8 cellular contexts compared by ENCODE assay signal in the genomic region with DNA sequence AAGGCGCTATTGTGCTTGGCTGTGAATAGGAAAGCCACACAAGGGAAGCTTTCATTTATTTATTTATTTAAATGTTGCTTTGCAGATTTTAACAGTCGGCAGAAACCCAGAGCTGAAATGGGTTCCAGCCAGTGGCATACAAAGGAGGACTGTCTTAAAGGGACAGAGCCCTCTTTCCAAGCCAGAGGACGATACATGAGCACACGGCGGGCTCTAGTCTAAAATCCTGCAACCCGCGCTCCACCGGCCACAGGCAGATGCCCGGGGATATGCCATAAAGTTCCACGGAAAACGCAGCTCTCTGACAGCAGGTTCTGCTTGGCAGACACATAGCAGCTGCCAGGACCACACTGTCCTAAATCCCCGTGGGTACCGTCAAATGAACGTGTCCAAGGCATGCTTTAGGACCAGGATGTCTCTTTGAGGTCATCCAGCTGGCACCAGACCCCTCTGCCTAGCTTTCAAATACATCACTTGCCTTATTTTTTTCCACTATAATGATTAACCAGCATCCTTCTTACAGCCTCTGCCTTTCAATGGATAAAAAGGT.
DNase-seq lines count a peak whose midpoint lies in the region; ATAC-seq and TF ChIP-seq lines count a peak whose summit lies in the region.

No MANE protein-coding gene starts in this region.

- H3K4me3 ChIP-seq in psoas muscle: peak overlapping the region; percentile 80

- H3K9me3 Mint-ChIP-seq in CD14-positive monocyte (no peaks in the 10 kb centered on the region), IgD-negative memory B cell (no peaks in the 10 kb centered on the region), glutamatergic neuron (ENCODE audit: unreplicated experiment) (peaks cover 5% of the 10 kb centered on the region)
- no peaks in the 10 kb centered on the region for H3K9me3 Mint-ChIP-seq in activated CD4-positive, alpha-beta memory T cell treated with anti-CD3 and anti-CD28 coated beads, Interleukin-2, amount 10 ng/mL, durations not matched to agents 7 days and 5 days

- peaks cover 13 to 14% of the 10 kb centered on the region in 2 donors for H3K36me3 Mint-ChIP-seq in CD14-positive monocyte
- peaks cover 2% of the 10 kb centered on the region for H3K36me3 Mint-ChIP-seq in IgD-negative memory B cell
- peaks cover 27% of the 10 kb centered on the region for H3K36me3 Mint-ChIP-seq in activated CD4-positive, alpha-beta memory T cell treated with anti-CD3 and anti-CD28 coated beads, Interleukin-2, amount 10 ng/mL, durations not matched to agents 7 days and 5 days (ENCODE audit: low read depth)
- H3K36me3 Mint-ChIP-seq in glutamatergic neuron (ENCODE audit: unreplicated experiment): no peaks in the 10 kb centered on the region

- H3K9me3 ChIP-seq in psoas muscle: no peaks in the 10 kb centered on the region

- H3K4me3 Mint-ChIP-seq in CD14-positive monocyte (peak overlapping the region in 1 of 2 donors; percentile 63), IgD-negative memory B cell (peak overlapping the region; percentile 70 to 94 (median 80)), glutamatergic neuron (ENCODE audit: unreplicated experiment) (peak overlapping the region; percentile 75)
- peak overlapping the region; percentile 9 for H3K4me3 Mint-ChIP-seq in activated CD4-positive, alpha-beta memory T cell treated with anti-CD3 and anti-CD28 coated beads, Interleukin-2, amount 10 ng/mL, durations not matched to agents 7 days and 5 days

- 6 to 7% (median 7%) methylated on average over 14 of the region's 14 CpGs for WGBS in psoas muscle, 3 donors

- peak; percentile 66 to 78 (median 72) for ATAC-seq in psoas muscle
- ATAC-seq in GM21737 (IDR thresholded peaks at IDR 0.05; ENCODE audit: unreplicated experiment): no peak

- DNase-seq in CD14-positive monocyte (ENCODE audit: low spot score) (no peak), glutamatergic neuron (peak; percentile 57), psoas muscle (no peak), OCI-M1 (lab: John Stamatoyannopoulos, UW) (no peak), HPDE6-E6E7 (ENCODE audit: extremely low spot score) (no peak)
- DNase-seq in activated CD4-positive, alpha-beta memory T cell treated with anti-CD3 and anti-CD28 coated beads, Interleukin-2, amount 10 ng/mL, durations not matched to agents 7 days and 5 days: no peak

- peaks cover 62% of the 10 kb centered on the region for H3K4me1 ChIP-seq in psoas muscle

- TF ChIP-seq CTCF in CD14-positive monocyte (IDR thresholded peaks at IDR 0.05): no peak
- TF ChIP-seq CTCF in glutamatergic neuron (IDR thresholded peaks at IDR 0.05; ENCODE audit: partially characterized antibody, unreplicated experiment): no peak
- no peak for TF ChIP-seq CTCF in psoas muscle (IDR thresholded peaks at IDR 0.05)

- H3K27ac ChIP-seq in psoas muscle: peak overlapping the region; percentile 78

- H3K27me3 Mint-ChIP-seq in CD14-positive monocyte (ENCODE audit: low read depth in 3 of 3): peaks cover 0 to 1% (median 0%) of the 10 kb centered on the region in 3 donors
- H3K27me3 Mint-ChIP-seq in IgD-negative memory B cell: no peaks in the 10 kb centered on the region
- no peaks in the 10 kb centered on the region for H3K27me3 Mint-ChIP-seq in activated CD4-positive, alpha-beta memory T cell treated with anti-CD3 and anti-CD28 coated beads, Interleukin-2, amount 10 ng/mL, durations not matched to agents 7 days and 5 days
- H3K27me3 Mint-ChIP-seq in glutamatergic neuron (ENCODE audit: unreplicated experiment): peaks cover 7% of the 10 kb centered on the region

- intact Hi-C loops in CD14-positive monocyte (cut with micrococcal nuclease) (no loop called here), psoas muscle (cut with DNase I) (loop anchor here (5.0 kb wide), 2 partner anchors 65 to 80 kb away; a partner anchor contains a TSS)

- H3K4me1 Mint-ChIP-seq in CD14-positive monocyte: peaks cover 86% of the 10 kb centered on the region
- peaks cover 62 to 85% (median 78%) of the 10 kb centered on the region in 3 donors for H3K4me1 Mint-ChIP-seq in IgD-negative memory B cell
- H3K4me1 Mint-ChIP-seq in activated CD4-positive, alpha-beta memory T cell treated with anti-CD3 and anti-CD28 coated beads, Interleukin-2, amount 10 ng/mL, durations not matched to agents 7 days and 5 days: peaks cover 87% of the 10 kb centered on the region
- H3K4me1 Mint-ChIP-seq in glutamatergic neuron (ENCODE audit: low read depth, unreplicated experiment): peaks cover 43% of the 10 kb centered on the region

- POLR2A ChIA-PET in activated CD4-positive, alpha-beta memory T cell treated with anti-CD3 and anti-CD28 coated beads, Interleukin-2, amount 10 ng/mL, durations not matched to agents 7 days and 5 days (lab: Charles Lee): interaction anchor here (0.7 to 4.1 kb wide), 6 partner anchors 8 to 63 kb away, joined by 3 to 28 read pairs (median 6); no protein-coding TSS in a partner anchor

- H3K27me3 ChIP-seq in psoas muscle (ENCODE audit: insufficient read depth in 3 of 3, low read length in 2 of 3): no peaks in the 10 kb centered on the region

- H3K27ac Mint-ChIP-seq in CD14-positive monocyte (peak overlapping the region in 4 of 7 donors; percentile 37 to 75 (median 58)), IgD-negative memory B cell (peak overlapping the region; percentile 67 to 92 (median 91)), glutamatergic neuron (ENCODE audit: unreplicated experiment) (peak overlapping the region; percentile 95)
- peak overlapping the region; percentile 28 for H3K27ac Mint-ChIP-seq in activated CD4-positive, alpha-beta memory T cell treated with anti-CD3 and anti-CD28 coated beads, Interleukin-2, amount 10 ng/mL, durations not matched to agents 7 days and 5 days

- H3K36me3 ChIP-seq in psoas muscle (ENCODE audit: insufficient read depth in 1 of 2, low read depth in 1 of 2): no peaks in the 10 kb centered on the region

- CTCF ChIA-PET in activated CD4-positive, alpha-beta memory T cell treated with anti-CD3 and anti-CD28 coated beads, Interleukin-2, amount 10 ng/mL, durations not matched to agents 7 days and 5 days (lab: Charles Lee): interaction anchor here (1.1 to 3.7 kb wide), 3 partner anchors 9 to 18 kb away, joined by 5 to 17 read pairs (median 14); no protein-coding TSS in a partner anchor

Comparison
In these comparisons a context has a peak if more than half of its experiments do, and no peak if none do; other contexts are left out.
1. H3K27ac Mint-ChIP-seq: peak in every context shown above with its lines; median percentile 95 in glutamatergic neuron; 91 in IgD-negative memory B cell; 58 in CD14-positive monocyte; 28 in activated CD4-positive, alpha-beta memory T cell treated with anti-CD3 and anti-CD28 coated beads, Interleukin-2, amount 10 ng/mL, durations not matched to agents 7 days and 5 days.
2. intact Hi-C loops: an anchor here in psoas muscle (5.0 kb wide); none called in CD14-positive monocyte.